20 cellular contexts compared by ENCODE assay signal in the genomic region with DNA sequence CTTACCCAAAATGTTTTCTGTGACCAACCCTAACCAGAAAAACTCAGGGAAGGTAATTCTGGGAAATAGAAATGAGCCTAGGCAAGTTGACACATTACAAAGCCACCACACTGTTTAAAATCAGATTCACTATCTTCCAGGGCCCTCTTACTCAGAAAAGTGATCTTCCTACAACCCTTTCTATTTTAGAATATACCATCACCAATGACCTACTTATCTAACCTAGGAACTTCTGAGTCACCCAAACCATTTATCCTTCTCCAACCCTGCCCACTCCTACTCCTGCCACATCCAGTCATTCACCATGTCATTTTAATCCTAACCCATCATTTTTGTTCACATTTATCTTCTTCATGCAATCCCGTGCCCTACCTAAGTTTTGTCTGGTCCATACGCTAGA.
"Had no signal": no experiment of that assay in that cellular context is flagged by ENCODE, and none has a peak within 500 bp of the region (broad histone marks: within the 10 kb centered on the region; RNA-seq: fewer than 3 reads in every experiment).

No MANE protein-coding gene starts in this region.

- H3K9me3 Mint-ChIP-seq: activated naive CD4-positive, alpha-beta T cell treated with anti-CD3 and anti-CD28 coated beads for 36 hours; T-cell had no signal

- FAIRE-seq: urothelium cell line had no signal

- H3K36me3 ChIP-seq: adrenal gland, cardiac muscle cell, esophagus squamous epithelium, heart right ventricle, left ventricle myocardium inferior, tibial nerve had no signal

- H3K4me1 ChIP-seq: adrenal gland, esophagus squamous epithelium, left ventricle myocardium inferior, tibial nerve had no signal

- H3K27ac ChIP-seq: adrenal gland, cardiac muscle cell, esophagus squamous epithelium, heart right ventricle, left ventricle myocardium inferior, tibial nerve had no signal

- H3K36me3 Mint-ChIP-seq: T-cell had no signal

- H3K27me3 ChIP-seq: cardiac muscle cell, esophagus squamous epithelium had no signal

- H3K9me3 ChIP-seq: adrenal gland, esophagus squamous epithelium, heart right ventricle, left ventricle myocardium inferior, tibial nerve had no signal

- H3K4me1 Mint-ChIP-seq: nephron progenitor cell, T-cell had no signal

- H3K4me3 Mint-ChIP-seq: activated naive CD4-positive, alpha-beta T cell treated with anti-CD3 and anti-CD28 coated beads for 36 hours; nephron progenitor cell; T-cell had no signal

- H3K4me3 ChIP-seq: adrenal gland, cardiac muscle cell, esophagus squamous epithelium, heart right ventricle, left ventricle myocardium inferior, tibial nerve had no signal

- H3K27ac Mint-ChIP-seq: activated naive CD4-positive, alpha-beta T cell treated with anti-CD3 and anti-CD28 coated beads for 36 hours; nephron progenitor cell; T-cell had no signal

- DNase-seq: activated CD4-positive, alpha-beta T cell treated with anti-CD3 and anti-CD28 coated beads, Interleukin-2, amount 50 U/mL, for 4 hours; activated naive CD4-positive, alpha-beta T cell treated with anti-CD3 and anti-CD28 coated beads for 36 hours; activated T-cell treated with anti-CD3 and anti-CD28 coated beads for 4 hours; adrenal gland; dermis blood vessel endothelial cell; effector memory CD4-positive, alpha-beta T cell; esophagus squamous epithelium; heart right ventricle; left ventricle myocardium inferior; mammary epithelial cell; midbrain; nephron progenitor cell; stimulated activated CD4-positive, alpha-beta T cell treated with anti-CD3 and anti-CD28 coated beads, Interleukin-12 subunit alpha, Interleukin-12 subunit beta, amount 100 ng/mL, for 4 hours; stimulated activated CD4-positive, alpha-beta T cell treated with anti-CD3 and anti-CD28 coated beads, Interleukin-1b, Interleukin-23, amount 100 ng/mL, for 48 hours; stimulated activated CD8-positive, alpha-beta memory T cell treated with anti-CD3 and anti-CD28 coated beads, Interleukin-4, amount 100 ng/mL, for 48 hours; stimulated activated naive CD4-positive, alpha-beta T cell treated with Interleukin-2 at 50 U/mL for 16 hours; T-cell had no signal

- ATAC-seq: heart right ventricle, T-cell had no signal
